Comparison of ENCODE assay signal across 8 cellular contexts in genomic region chr14:69766984-69767368, GRCh38. TPM values are rescaled to one million over a fixed set of nuclear protein-coding genes. Genes with fewer than 3 reads are reported as not detected.
A peak's percentile ranks its signal among the peaks of the same experiment; 100 is the strongest.
DNase-seq lines count a peak whose midpoint lies in the region; ATAC-seq and TF ChIP-seq lines count a peak whose summit lies in the region.

Gene SRSF5 (plus strand): TSS chr14:69767142. CDS start chr14:69768157, 1,015 bp downstream.

- peaks cover 5% of the 10 kb centered on the region for H3K36me3 ChIP-seq in kidney epithelial cell (ENCODE audit: control insufficient read depth, insufficient read depth, low read length)

- peak within 1 kb of the TSS; percentile 99 for H3K4me3 ChIP-seq in choroid plexus epithelial cell (ENCODE audit: low read depth, low read length)
- peak within 1 kb of the TSS; percentile 86 for H3K4me3 ChIP-seq in kidney epithelial cell (ENCODE audit: low read depth, low read length)

- POLR2A ChIA-PET in activated CD4-positive, alpha-beta T cell treated with anti-CD3 and anti-CD28 coated beads for 36 hours (lab: Charles Lee), result interaction anchor here (0.6 to 2.7 kb wide), 8 partner anchors 10 to 1084 kb away, joined by 3 to 14 read pairs (median 3); partner anchors contain the start of genes ERH and SLC39A9

- H3K4me3 Mint-ChIP-seq in activated CD4-positive, alpha-beta T cell treated with anti-CD3 and anti-CD28 coated beads for 36 hours, result peak within 1 kb of the TSS; percentile 96

- H3K27ac Mint-ChIP-seq in activated CD4-positive, alpha-beta T cell treated with anti-CD3 and anti-CD28 coated beads for 36 hours, result peak within 1 kb of the TSS; percentile 99

- H3K9me3 Mint-ChIP-seq in activated CD4-positive, alpha-beta T cell treated with anti-CD3 and anti-CD28 coated beads for 36 hours (ENCODE audit: low read depth), result peaks cover 11% of the 10 kb centered on the region

- intact Hi-C loops in activated CD4-positive, alpha-beta T cell treated with anti-CD3 and anti-CD28 coated beads for 36 hours (cut with DNase I, micrococcal nuclease), result loop anchor here (1.0 to 10.0 kb wide), 16 partner anchors 21 to 1950 kb away; partner anchors contain the start of genes ERH (in 2 of the 2), SLC39A9 (in 2 of the 2), SUSD6 (in 2 of the 2) and ACTN1 (in 1 of the 2)

- H3K27me3 ChIP-seq in kidney epithelial cell (ENCODE audit: control insufficient read depth, insufficient read depth, low read length), result no peaks in the 10 kb centered on the region

- CTCF ChIA-PET in activated CD4-positive, alpha-beta T cell treated with anti-CD3 and anti-CD28 coated beads for 36 hours (lab: Charles Lee), result interaction anchor here (1.0 to 1.1 kb wide), 2 partner anchors 10 to 22 kb away, joined by 3 read pairs; no protein-coding TSS in a partner anchor

- H3K4me1 Mint-ChIP-seq in activated CD4-positive, alpha-beta T cell treated with anti-CD3 and anti-CD28 coated beads for 36 hours, result peaks cover 77% of the 10 kb centered on the region

- TF ChIP-seq CTCF in choroid plexus epithelial cell (conservative IDR thresholded peaks at IDR 0.05; ENCODE audit: low read depth, low read length), result no peak
- TF ChIP-seq CTCF in kidney epithelial cell (IDR thresholded peaks at IDR 0.05; ENCODE audit: insufficient read depth, low read length, poor library complexity, severe bottlenecking), result no peak

- ATAC-seq in HG03442 (IDR thresholded peaks at IDR 0.05; ENCODE audit: unreplicated experiment), result peak; percentile 79
- peak; percentile 76 for ATAC-seq in activated CD4-positive, alpha-beta T cell treated with anti-CD3 and anti-CD28 coated beads for 36 hours

- H3K27me3 Mint-ChIP-seq in activated CD4-positive, alpha-beta T cell treated with anti-CD3 and anti-CD28 coated beads for 36 hours, result no peaks in the 10 kb centered on the region

- DNase-seq in Ammon's horn (ENCODE audit: low spot score), result peak; percentile 98
- peak; percentile 77 for DNase-seq in GM19238 (ENCODE audit: insufficient read length, low spot score)
- DNase-seq in NCI-H524 (lab: John Stamatoyannopoulos, UW), result peak; percentile 99 to 100
- DNase-seq in activated CD4-positive, alpha-beta T cell treated with anti-CD3 and anti-CD28 coated beads for 36 hours, result peak; percentile 96
- peak; percentile 98 for DNase-seq in choroid plexus epithelial cell (ENCODE audit: low read depth)
- peak; percentile 79 for DNase-seq in kidney epithelial cell (ENCODE audit: low read depth)
- peak; percentile 83 to 88 for DNase-seq in stimulated activated CD4-positive, alpha-beta T cell treated with anti-CD3 and anti-CD28 coated beads, Interleukin-15, amount 100 ng/mL, for 48 hours (ENCODE audit: low read depth in 2 of 2)

- peaks cover 60% of the 10 kb centered on the region for H3K36me3 Mint-ChIP-seq in activated CD4-positive, alpha-beta T cell treated with anti-CD3 and anti-CD28 coated beads for 36 hours (ENCODE audit: low read depth)

RNA-seq across cellular contexts. Expression of gene SRSF5, which starts in this region (rescaled TPM):
- 100 to 1,000 TPM; 265 to 319 TPM for total RNA-seq in activated CD4-positive, alpha-beta T cell treated with anti-CD3 and anti-CD28 coated beads for 36 hours
- 103 and 130 TPM in 2 replicates for total RNA-seq in kidney epithelial cell

Comparison
In these comparisons a context has a peak if more than half of its experiments do, and no peak if none do; other contexts are left out.
1. Peak in every context shown above with its lines: DNase-seq, ATAC-seq and H3K4me3 ChIP-seq.